1 cellular context compared by ENCODE assay signal in the genomic region with DNA sequence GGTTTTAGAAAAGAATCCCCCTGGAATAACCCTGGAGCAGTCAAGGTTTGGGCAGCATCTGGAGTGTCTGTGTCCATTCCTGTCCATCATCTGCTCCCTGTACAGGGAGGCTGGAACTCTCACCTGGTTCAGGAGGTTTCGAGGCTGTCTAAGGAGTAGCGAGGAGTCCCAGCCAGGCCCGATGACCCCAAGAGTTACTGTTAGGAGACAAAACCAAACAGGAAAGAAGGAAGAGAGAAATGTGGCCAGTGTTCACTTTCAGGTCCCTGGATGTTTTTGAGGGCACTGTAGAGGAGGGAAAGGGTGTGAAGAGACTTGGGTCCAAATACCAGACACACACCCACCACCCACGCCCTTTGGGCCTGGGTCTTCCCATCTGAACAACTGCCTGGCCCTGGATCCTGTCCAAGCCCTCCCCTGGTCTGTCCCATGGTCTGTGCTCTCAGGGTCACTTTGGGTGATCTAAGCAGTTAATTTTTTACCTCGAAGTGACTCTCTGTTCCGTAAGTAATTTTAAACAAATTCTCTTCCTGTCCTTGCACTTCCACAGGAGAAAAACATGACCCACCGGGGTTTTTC.
TF ChIP-seq lines count a peak whose summit lies in the region.

No MANE protein-coding gene starts in this region.

TF ChIP-seq in HepG2, 621 proteins besides CTCF, POLR2A, EP300 and RAD21 (continued from another document and continues in another):
- TF ChIP-seq, protein P1, sequence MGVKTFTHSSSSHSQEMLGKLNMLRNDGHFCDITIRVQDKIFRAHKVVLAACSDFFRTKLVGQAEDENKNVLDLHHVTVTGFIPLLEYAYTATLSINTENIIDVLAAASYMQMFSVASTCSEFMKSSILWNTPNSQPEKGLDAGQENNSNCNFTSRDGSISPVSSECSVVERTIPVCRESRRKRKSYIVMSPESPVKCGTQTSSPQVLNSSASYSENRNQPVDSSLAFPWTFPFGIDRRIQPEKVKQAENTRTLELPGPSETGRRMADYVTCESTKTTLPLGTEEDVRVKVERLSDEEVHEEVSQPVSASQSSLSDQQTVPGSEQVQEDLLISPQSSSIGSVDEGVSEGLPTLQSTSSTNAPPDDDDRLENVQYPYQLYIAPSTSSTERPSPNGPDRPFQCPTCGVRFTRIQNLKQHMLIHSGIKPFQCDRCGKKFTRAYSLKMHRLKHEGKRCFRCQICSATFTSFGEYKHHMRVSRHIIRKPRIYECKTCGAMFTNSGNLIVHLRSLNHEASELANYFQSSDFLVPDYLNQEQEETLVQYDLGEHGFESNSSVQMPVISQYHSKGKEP (CRISPR knock-in tag; IDR thresholded peaks at IDR 0.05): no peak
- TF ChIP-seq CEBPB (IDR thresholded peaks at IDR 0.05; ENCODE audit: borderline replicate concordance, low read depth, low read length): no peak
- TF ChIP-seq, protein P2, sequence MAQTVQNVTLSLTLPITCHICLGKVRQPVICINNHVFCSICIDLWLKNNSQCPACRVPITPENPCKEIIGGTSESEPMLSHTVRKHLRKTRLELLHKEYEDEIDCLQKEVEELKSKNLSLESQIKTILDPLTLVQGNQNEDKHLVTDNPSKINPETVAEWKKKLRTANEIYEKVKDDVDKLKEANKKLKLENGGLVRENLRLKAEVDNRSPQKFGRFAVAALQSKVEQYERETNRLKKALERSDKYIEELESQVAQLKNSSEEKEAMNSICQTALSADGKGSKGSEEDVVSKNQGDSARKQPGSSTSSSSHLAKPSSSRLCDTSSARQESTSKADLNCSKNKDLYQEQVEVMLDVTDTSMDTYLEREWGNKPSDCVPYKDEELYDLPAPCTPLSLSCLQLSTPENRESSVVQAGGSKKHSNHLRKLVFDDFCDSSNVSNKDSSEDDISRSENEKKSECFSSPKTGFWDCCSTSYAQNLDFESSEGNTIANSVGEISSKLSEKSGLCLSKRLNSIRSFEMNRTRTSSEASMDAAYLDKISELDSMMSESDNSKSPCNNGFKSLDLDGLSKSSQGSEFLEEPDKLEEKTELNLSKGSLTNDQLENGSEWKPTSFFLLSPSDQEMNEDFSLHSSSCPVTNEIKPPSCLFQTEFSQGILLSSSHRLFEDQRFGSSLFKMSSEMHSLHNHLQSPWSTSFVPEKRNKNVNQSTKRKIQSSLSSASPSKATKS (CRISPR knock-in tag; IDR thresholded peaks at IDR 0.05): no peak
- TF ChIP-seq, protein P3, sequence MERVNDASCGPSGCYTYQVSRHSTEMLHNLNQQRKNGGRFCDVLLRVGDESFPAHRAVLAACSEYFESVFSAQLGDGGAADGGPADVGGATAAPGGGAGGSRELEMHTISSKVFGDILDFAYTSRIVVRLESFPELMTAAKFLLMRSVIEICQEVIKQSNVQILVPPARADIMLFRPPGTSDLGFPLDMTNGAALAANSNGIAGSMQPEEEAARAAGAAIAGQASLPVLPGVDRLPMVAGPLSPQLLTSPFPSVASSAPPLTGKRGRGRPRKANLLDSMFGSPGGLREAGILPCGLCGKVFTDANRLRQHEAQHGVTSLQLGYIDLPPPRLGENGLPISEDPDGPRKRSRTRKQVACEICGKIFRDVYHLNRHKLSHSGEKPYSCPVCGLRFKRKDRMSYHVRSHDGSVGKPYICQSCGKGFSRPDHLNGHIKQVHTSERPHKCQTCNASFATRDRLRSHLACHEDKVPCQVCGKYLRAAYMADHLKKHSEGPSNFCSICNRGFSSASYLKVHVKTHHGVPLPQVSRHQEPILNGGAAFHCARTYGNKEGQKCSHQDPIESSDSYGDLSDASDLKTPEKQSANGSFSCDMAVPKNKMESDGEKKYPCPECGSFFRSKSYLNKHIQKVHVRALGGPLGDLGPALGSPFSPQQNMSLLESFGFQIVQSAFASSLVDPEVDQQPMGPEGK (CRISPR knock-in tag; IDR thresholded peaks at IDR 0.05): peak; percentile 81
- TF ChIP-seq MTF2 (CRISPR knock-in tag; IDR thresholded peaks at IDR 0.05; ENCODE audit: borderline replicate concordance): no peak
- TF ChIP-seq BRD4 (CRISPR knock-in tag; IDR thresholded peaks at IDR 0.05): no peak
- TF ChIP-seq, protein P4, sequence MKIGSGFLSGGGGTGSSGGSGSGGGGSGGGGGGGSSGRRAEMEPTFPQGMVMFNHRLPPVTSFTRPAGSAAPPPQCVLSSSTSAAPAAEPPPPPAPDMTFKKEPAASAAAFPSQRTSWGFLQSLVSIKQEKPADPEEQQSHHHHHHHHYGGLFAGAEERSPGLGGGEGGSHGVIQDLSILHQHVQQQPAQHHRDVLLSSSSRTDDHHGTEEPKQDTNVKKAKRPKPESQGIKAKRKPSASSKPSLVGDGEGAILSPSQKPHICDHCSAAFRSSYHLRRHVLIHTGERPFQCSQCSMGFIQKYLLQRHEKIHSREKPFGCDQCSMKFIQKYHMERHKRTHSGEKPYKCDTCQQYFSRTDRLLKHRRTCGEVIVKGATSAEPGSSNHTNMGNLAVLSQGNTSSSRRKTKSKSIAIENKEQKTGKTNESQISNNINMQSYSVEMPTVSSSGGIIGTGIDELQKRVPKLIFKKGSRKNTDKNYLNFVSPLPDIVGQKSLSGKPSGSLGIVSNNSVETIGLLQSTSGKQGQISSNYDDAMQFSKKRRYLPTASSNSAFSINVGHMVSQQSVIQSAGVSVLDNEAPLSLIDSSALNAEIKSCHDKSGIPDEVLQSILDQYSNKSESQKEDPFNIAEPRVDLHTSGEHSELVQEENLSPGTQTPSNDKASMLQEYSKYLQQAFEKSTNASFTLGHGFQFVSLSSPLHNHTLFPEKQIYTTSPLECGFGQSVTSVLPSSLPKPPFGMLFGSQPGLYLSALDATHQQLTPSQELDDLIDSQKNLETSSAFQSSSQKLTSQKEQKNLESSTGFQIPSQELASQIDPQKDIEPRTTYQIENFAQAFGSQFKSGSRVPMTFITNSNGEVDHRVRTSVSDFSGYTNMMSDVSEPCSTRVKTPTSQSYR (CRISPR knock-in tag; IDR thresholded peaks at IDR 0.05; ENCODE audit: borderline replicate concordance): no peak
- TF ChIP-seq REPIN1 (CRISPR knock-in tag; IDR thresholded peaks at IDR 0.05; ENCODE audit: borderline replicate concordance, low read depth): no peak
- TF ChIP-seq, protein P5, sequence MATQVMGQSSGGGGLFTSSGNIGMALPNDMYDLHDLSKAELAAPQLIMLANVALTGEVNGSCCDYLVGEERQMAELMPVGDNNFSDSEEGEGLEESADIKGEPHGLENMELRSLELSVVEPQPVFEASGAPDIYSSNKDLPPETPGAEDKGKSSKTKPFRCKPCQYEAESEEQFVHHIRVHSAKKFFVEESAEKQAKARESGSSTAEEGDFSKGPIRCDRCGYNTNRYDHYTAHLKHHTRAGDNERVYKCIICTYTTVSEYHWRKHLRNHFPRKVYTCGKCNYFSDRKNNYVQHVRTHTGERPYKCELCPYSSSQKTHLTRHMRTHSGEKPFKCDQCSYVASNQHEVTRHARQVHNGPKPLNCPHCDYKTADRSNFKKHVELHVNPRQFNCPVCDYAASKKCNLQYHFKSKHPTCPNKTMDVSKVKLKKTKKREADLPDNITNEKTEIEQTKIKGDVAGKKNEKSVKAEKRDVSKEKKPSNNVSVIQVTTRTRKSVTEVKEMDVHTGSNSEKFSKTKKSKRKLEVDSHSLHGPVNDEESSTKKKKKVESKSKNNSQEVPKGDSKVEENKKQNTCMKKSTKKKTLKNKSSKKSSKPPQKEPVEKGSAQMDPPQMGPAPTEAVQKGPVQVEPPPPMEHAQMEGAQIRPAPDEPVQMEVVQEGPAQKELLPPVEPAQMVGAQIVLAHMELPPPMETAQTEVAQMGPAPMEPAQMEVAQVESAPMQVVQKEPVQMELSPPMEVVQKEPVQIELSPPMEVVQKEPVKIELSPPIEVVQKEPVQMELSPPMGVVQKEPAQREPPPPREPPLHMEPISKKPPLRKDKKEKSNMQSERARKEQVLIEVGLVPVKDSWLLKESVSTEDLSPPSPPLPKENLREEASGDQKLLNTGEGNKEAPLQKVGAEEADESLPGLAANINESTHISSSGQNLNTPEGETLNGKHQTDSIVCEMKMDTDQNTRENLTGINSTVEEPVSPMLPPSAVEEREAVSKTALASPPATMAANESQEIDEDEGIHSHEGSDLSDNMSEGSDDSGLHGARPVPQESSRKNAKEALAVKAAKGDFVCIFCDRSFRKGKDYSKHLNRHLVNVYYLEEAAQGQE (IDR thresholded peaks at IDR 0.05; ENCODE audit: borderline replicate concordance in 1 of 2, low read depth in 1 of 2, low read length in 2 of 2): no peak
- no peak for TF ChIP-seq ZNF546 (CRISPR knock-in tag; conservative IDR thresholded peaks at IDR 0.05)
- TF ChIP-seq ZNF256 (CRISPR knock-in tag; conservative IDR thresholded peaks at IDR 0.05): no peak
- TF ChIP-seq MIER3 (CRISPR knock-in tag; IDR thresholded peaks at IDR 0.05; ENCODE audit: borderline replicate concordance): 0 out of 2 replicates have a peak, but pooled peaks have one; percentile 31
- TF ChIP-seq ZSCAN29 (CRISPR knock-in tag; conservative IDR thresholded peaks at IDR 0.05): no peak
- TF ChIP-seq, protein P6, sequence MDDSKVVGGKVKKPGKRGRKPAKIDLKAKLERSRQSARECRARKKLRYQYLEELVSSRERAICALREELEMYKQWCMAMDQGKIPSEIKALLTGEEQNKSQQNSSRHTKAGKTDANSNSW (CRISPR knock-in tag; IDR thresholded peaks at IDR 0.05; ENCODE audit: borderline replicate concordance): no peak
- no peak for TF ChIP-seq SNAPC2 (CRISPR knock-in tag; IDR thresholded peaks at IDR 0.05)
- no peak for TF ChIP-seq ZNF274 (CRISPR knock-in tag; IDR thresholded peaks at IDR 0.05)
- no peak for TF ChIP-seq KMT2B (CRISPR knock-in tag; IDR thresholded peaks at IDR 0.05)
- TF ChIP-seq, protein P7, sequence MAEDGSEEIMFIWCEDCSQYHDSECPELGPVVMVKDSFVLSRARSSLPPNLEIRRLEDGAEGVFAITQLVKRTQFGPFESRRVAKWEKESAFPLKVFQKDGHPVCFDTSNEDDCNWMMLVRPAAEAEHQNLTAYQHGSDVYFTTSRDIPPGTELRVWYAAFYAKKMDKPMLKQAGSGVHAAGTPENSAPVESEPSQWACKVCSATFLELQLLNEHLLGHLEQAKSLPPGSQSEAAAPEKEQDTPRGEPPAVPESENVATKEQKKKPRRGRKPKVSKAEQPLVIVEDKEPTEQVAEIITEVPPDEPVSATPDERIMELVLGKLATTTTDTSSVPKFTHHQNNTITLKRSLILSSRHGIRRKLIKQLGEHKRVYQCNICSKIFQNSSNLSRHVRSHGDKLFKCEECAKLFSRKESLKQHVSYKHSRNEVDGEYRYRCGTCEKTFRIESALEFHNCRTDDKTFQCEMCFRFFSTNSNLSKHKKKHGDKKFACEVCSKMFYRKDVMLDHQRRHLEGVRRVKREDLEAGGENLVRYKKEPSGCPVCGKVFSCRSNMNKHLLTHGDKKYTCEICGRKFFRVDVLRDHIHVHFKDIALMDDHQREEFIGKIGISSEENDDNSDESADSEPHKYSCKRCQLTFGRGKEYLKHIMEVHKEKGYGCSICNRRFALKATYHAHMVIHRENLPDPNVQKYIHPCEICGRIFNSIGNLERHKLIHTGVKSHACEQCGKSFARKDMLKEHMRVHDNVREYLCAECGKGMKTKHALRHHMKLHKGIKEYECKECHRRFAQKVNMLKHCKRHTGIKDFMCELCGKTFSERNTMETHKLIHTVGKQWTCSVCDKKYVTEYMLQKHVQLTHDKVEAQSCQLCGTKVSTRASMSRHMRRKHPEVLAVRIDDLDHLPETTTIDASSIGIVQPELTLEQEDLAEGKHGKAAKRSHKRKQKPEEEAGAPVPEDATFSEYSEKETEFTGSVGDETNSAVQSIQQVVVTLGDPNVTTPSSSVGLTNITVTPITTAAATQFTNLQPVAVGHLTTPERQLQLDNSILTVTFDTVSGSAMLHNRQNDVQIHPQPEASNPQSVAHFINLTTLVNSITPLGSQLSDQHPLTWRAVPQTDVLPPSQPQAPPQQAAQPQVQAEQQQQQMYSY (CRISPR knock-in tag; IDR thresholded peaks at IDR 0.05): no peak; the same call in 1 of the 2 replicates
- TF ChIP-seq ZNF382 (CRISPR knock-in tag; IDR thresholded peaks at IDR 0.05; ENCODE audit: borderline replicate concordance): no peak
- TF ChIP-seq, protein P8, sequence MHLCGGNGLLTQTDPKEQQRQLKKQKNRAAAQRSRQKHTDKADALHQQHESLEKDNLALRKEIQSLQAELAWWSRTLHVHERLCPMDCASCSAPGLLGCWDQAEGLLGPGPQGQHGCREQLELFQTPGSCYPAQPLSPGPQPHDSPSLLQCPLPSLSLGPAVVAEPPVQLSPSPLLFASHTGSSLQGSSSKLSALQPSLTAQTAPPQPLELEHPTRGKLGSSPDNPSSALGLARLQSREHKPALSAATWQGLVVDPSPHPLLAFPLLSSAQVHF (CRISPR knock-in tag; IDR thresholded peaks at IDR 0.05): no peak
- TF ChIP-seq, protein P9, sequence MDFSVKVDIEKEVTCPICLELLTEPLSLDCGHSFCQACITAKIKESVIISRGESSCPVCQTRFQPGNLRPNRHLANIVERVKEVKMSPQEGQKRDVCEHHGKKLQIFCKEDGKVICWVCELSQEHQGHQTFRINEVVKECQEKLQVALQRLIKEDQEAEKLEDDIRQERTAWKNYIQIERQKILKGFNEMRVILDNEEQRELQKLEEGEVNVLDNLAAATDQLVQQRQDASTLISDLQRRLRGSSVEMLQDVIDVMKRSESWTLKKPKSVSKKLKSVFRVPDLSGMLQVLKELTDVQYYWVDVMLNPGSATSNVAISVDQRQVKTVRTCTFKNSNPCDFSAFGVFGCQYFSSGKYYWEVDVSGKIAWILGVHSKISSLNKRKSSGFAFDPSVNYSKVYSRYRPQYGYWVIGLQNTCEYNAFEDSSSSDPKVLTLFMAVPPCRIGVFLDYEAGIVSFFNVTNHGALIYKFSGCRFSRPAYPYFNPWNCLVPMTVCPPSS (IDR thresholded peaks at IDR 0.05): no peak
- TF ChIP-seq DNMT1 (CRISPR knock-in tag; IDR thresholded peaks at IDR 0.05): no peak
- TF ChIP-seq, protein P10, sequence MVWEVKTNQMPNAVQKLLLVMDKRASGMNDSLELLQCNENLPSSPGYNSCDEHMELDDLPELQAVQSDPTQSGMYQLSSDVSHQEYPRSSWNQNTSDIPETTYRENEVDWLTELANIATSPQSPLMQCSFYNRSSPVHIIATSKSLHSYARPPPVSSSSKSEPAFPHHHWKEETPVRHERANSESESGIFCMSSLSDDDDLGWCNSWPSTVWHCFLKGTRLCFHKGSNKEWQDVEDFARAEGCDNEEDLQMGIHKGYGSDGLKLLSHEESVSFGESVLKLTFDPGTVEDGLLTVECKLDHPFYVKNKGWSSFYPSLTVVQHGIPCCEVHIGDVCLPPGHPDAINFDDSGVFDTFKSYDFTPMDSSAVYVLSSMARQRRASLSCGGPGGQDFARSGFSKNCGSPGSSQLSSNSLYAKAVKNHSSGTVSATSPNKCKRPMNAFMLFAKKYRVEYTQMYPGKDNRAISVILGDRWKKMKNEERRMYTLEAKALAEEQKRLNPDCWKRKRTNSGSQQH (CRISPR knock-in tag; IDR thresholded peaks at IDR 0.05; ENCODE audit: low read depth): 0 out of 2 replicates have a peak, but pooled peaks have one; percentile 43
- TF ChIP-seq, protein P11, sequence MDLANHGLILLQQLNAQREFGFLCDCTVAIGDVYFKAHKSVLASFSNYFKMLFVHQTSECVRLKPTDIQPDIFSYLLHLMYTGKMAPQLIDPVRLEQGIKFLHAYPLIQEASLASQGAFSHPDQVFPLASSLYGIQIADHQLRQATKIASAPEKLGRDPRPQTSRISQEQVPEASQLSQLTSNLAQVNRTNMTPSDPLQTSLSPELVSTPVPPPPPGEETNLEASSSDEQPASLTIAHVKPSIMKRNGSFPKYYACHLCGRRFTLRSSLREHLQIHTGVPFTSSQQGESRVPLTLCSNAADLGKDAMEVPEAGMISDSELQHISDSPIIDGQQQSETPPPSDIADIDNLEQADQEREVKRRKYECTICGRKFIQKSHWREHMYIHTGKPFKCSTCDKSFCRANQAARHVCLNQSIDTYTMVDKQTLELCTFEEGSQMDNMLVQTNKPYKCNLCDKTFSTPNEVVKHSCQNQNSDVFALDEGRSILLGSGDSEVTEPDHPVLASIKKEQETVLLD (CRISPR knock-in tag; IDR thresholded peaks at IDR 0.05; ENCODE audit: low read depth): no peak
- TF ChIP-seq POGZ (CRISPR knock-in tag; IDR thresholded peaks at IDR 0.05): no peak
- no peak for TF ChIP-seq ZBTB21 (CRISPR knock-in tag; IDR thresholded peaks at IDR 0.05)
- no peak for TF ChIP-seq TOPORS (CRISPR knock-in tag; IDR thresholded peaks at IDR 0.05)
- TF ChIP-seq ZNF337 (CRISPR knock-in tag; IDR thresholded peaks at IDR 0.05; ENCODE audit: borderline replicate concordance, low read depth): no peak
